In genomic region chr1:192627901-192628300, GRCh38 we compare ENCODE assay signal across 30 cellular contexts. TPM values are rescaled to one million over a fixed set of nuclear protein-coding genes. Genes with fewer than 3 reads are reported as not detected.
DNase-seq lines count a peak whose midpoint lies in the region; ATAC-seq and TF ChIP-seq lines count a peak whose summit lies in the region.
"Had no signal": no experiment of that assay in that cellular context is flagged by ENCODE, and none has a peak within 500 bp of the region (broad histone marks: within the 10 kb centered on the region; RNA-seq: fewer than 3 reads in every experiment).

No MANE protein-coding gene starts in this region.

- H3K9me3 ChIP-seq in BLaER1 (no peaks in the 10 kb centered on the region; the same call in 1 of the 2 replicates), MM.1S (replicated peaks; ENCODE audit: insufficient read depth, low read length) (no peaks in the 10 kb centered on the region), thyroid gland (no peaks in the 10 kb centered on the region)
- H3K9me3 ChIP-seq: body of pancreas, esophagus squamous epithelium, gastrocnemius medialis, upper lobe of right lung had no signal

- TF ChIP-seq POLR2A in thyroid gland (IDR thresholded peaks at IDR 0.05): no peak

- H3K36me3 ChIP-seq in BLaER1 (no peaks in the 10 kb centered on the region), MM.1S (replicated peaks; ENCODE audit: insufficient read depth, low read length) (no peaks in the 10 kb centered on the region), thyroid gland (no peaks in the 10 kb centered on the region)
- H3K36me3 ChIP-seq: esophagus squamous epithelium, gastrocnemius medialis, upper lobe of right lung had no signal

- H3K79me2 ChIP-seq in MM.1S (ENCODE audit: low read length): no peaks in the 10 kb centered on the region
- H3K79me2 ChIP-seq: parathyroid adenoma had no signal

- no peak overlapping the region for H2AFZ ChIP-seq in MM.1S (ENCODE audit: low read length)
- H2AFZ ChIP-seq: GM23338, parathyroid adenoma had no signal

- no peaks in the 10 kb centered on the region for H3K9me2 ChIP-seq in MM.1S (replicated peaks; ENCODE audit: insufficient read depth, low read length)

- H3K27ac ChIP-seq in BLaER1 (no peak overlapping the region), MM.1S (ENCODE audit: low read length) (peak overlapping the region; percentile 16; the same call in 1 of the 2 replicates), thyroid gland (no peak overlapping the region)
- H3K27ac ChIP-seq: body of pancreas, esophagus squamous epithelium, gastrocnemius medialis, parathyroid adenoma, upper lobe of right lung had no signal

- DNase-seq in MM.1S (peak; percentile 43), HCEC 1CT (no peak), thyroid gland (no peak), superior temporal gyrus (ENCODE audit: extremely low spot score) (no peak)
- DNase-seq: activated CD4-positive, alpha-beta memory T cell treated with anti-CD3 and anti-CD28 coated beads for 36 hours; activated effector memory CD4-positive, alpha-beta T cell treated with Interleukin-2 at 50 U/mL for 16 hours; activated naive CD8-positive, alpha-beta T cell treated with anti-CD3 and anti-CD28 coated beads, Interleukin-2, amount 50 U/mL, for 24 hours; AML-193; body of pancreas; effector memory CD4-positive, alpha-beta T cell; esophagus squamous epithelium; gastrocnemius medialis; hypothalamus; IMR-90; NCI-H2081 treated with DMSO at 0.1 percent for 48 hours; NCI-H446; right cardiac atrium; RPMI8226; T-helper 9 cell; upper lobe of right lung had no signal

- H3F3A ChIP-seq in MM.1S (ENCODE audit: insufficient read depth, low read length): peaks cover 9% of the 10 kb centered on the region; the same call in 1 of the 2 replicates

- ATAC-seq in GM19351 (IDR thresholded peaks at IDR 0.05; ENCODE audit: unreplicated experiment): peak; percentile 61
- peak; percentile 30 for ATAC-seq in HG03060 (IDR thresholded peaks at IDR 0.05; ENCODE audit: low read depth, unreplicated experiment)
- no peak for ATAC-seq in GM19324 (IDR thresholded peaks at IDR 0.05; ENCODE audit: low FRiP score, unreplicated experiment)
- ATAC-seq: activated naive CD8-positive, alpha-beta T cell treated with anti-CD3 and anti-CD28 coated beads, Interleukin-2, amount 50 U/mL, for 24 hours; body of pancreas; gastrocnemius medialis; GM23338; upper lobe of right lung; WTC11 had no signal

- H3K4me3 ChIP-seq in BLaER1: no peak overlapping the region
- H3K4me3 ChIP-seq in MM.1S (ENCODE audit: low read length): no peak overlapping the region; the same call in 1 of the 2 replicates
- no peak overlapping the region for H3K4me3 ChIP-seq in thyroid gland (replicated peaks in 1 of 3)
- H3K4me3 ChIP-seq: body of pancreas, esophagus squamous epithelium, gastrocnemius medialis, GM23338, upper lobe of right lung had no signal

- no peak for TF ChIP-seq CTCF in MM.1S (IDR thresholded peaks at IDR 0.05; ENCODE audit: low read length)
- TF ChIP-seq CTCF in thyroid gland (IDR thresholded peaks at IDR 0.05): no peak

- WGBS in thyroid gland, 2 donors: 93 to 96% methylated on average over 5 of the region's 5 CpGs

- no peaks in the 10 kb centered on the region for H4K20me1 ChIP-seq in BLaER1
- H4K20me1 ChIP-seq in MM.1S (ENCODE audit: insufficient read depth, low read length): no peaks in the 10 kb centered on the region

- H3K4me2 ChIP-seq in BLaER1 (0 out of 2 replicates have a peak overlapping the region, but pooled peaks have one; percentile 5), MM.1S (ENCODE audit: low read depth, low read length) (peak overlapping the region; percentile 33; the same call in 1 of the 2 replicates)
- H3K4me2 ChIP-seq: GM23338 had no signal

- H3K4me1 ChIP-seq in BLaER1 (peaks cover 37% of the 10 kb centered on the region), MM.1S (ENCODE audit: low read length) (peaks cover 34% of the 10 kb centered on the region), thyroid gland (no peaks in the 10 kb centered on the region)
- H3K4me1 ChIP-seq: esophagus squamous epithelium, gastrocnemius medialis, parathyroid adenoma, upper lobe of right lung had no signal

- H3K27me3 ChIP-seq in BLaER1 (no peaks in the 10 kb centered on the region), MM.1S (replicated peaks; ENCODE audit: insufficient read depth, low read length) (no peaks in the 10 kb centered on the region), thyroid gland (no peaks in the 10 kb centered on the region)
- H3K27me3 ChIP-seq: body of pancreas, esophagus squamous epithelium, gastrocnemius medialis, upper lobe of right lung had no signal

- H3K9ac ChIP-seq in BLaER1: no peak overlapping the region
- H3K9ac ChIP-seq in MM.1S (ENCODE audit: low read length): no peak overlapping the region
- H3K9ac ChIP-seq: parathyroid adenoma had no signal

- intact Hi-C loops in thyroid gland (cut with DNase I): no loop called here

RNA-seq across cellular contexts. Expression of gene RGS13, which starts 8.0 kb away (rescaled TPM):
- total RNA-seq in thyroid gland: not detected
- total RNA-seq: A172; activated CD4-positive, alpha-beta memory T cell treated with anti-CD3 and anti-CD28 coated beads for 36 hours; Daoy; gastrocnemius medialis; GM23338; IMR-90; WTC11 had no signal

RNA-seq across cellular contexts. Expression of gene RGS1, which starts 52.3 kb away (rescaled TPM):
- total RNA-seq in thyroid gland: 10 to 100 TPM; 19.7 to 32.6 (median 23.0) TPM
- total RNA-seq: A172, Daoy, GM23338, IMR-90, M059J had no signal
